Comparison of ENCODE assay signal across 19 cellular contexts in genomic region chr4:148430847-148431246, GRCh38. TPM values are rescaled to one million over a fixed set of nuclear protein-coding genes. Genes with fewer than 3 reads are reported as not detected.
DNase-seq lines count a peak whose midpoint lies in the region; ATAC-seq and TF ChIP-seq lines count a peak whose summit lies in the region.
"Had no signal": no experiment of that assay in that cellular context is flagged by ENCODE, and none has a peak within 500 bp of the region (broad histone marks: within the 10 kb centered on the region; RNA-seq: fewer than 3 reads in every experiment).

No MANE protein-coding gene starts in this region.

- no peak for TF ChIP-seq CTCF in hepatocyte (IDR thresholded peaks at IDR 0.05; ENCODE audit: poor library complexity)
- TF ChIP-seq CTCF in mucosa of descending colon (IDR thresholded peaks at IDR 0.05), result no peak

- H3K4me3 Mint-ChIP-seq in activated naive CD8-positive, alpha-beta T cell, result no peak overlapping the region
- no peak overlapping the region for H3K4me3 Mint-ChIP-seq in activated naive CD8-positive, alpha-beta T cell treated with anti-CD3 and anti-CD28 coated beads for 36 hours
- H3K4me3 Mint-ChIP-seq: CD4-positive, alpha-beta T cell had no signal

- no peaks in the 10 kb centered on the region for H3K27me3 Mint-ChIP-seq in activated naive CD8-positive, alpha-beta T cell
- H3K27me3 Mint-ChIP-seq in activated naive CD8-positive, alpha-beta T cell treated with anti-CD3 and anti-CD28 coated beads for 36 hours, result no peaks in the 10 kb centered on the region
- H3K27me3 Mint-ChIP-seq: CD4-positive, alpha-beta T cell had no signal

- no peaks in the 10 kb centered on the region for H4K20me1 ChIP-seq in hepatocyte (ENCODE audit: insufficient read depth, poor library complexity, severe bottlenecking)

- intact Hi-C loops in mucosa of descending colon (cut with DNase I, micrococcal nuclease), result no loop called here

- H3K9me2 ChIP-seq in hepatocyte (replicated peaks; ENCODE audit: insufficient read depth), result no peaks in the 10 kb centered on the region

- no peak for DNase-seq in activated naive CD8-positive, alpha-beta T cell treated with anti-CD3 and anti-CD28 coated beads for 36 hours
- no peak for DNase-seq in hepatocyte (ENCODE audit: low spot score)
- peak in 1 of 3 donors; percentile 25 for DNase-seq in mucosa of descending colon
- DNase-seq in AG20443 (ENCODE audit: low spot score), result no peak
- DNase-seq: 8988T; BE2C; Caco-2; CD4-positive, alpha-beta T cell; NCI-H1417; NCI-H187; NCI-H2227 treated with DMSO at 0.1 percent for 48 hours; NCI-H524 treated with DMSO at 0.1 percent for 48 hours; Peyer's patch had no signal

- H3K9me3 Mint-ChIP-seq in activated naive CD8-positive, alpha-beta T cell (ENCODE audit: low read depth), result no peaks in the 10 kb centered on the region
- peaks cover 4% of the 10 kb centered on the region for H3K9me3 Mint-ChIP-seq in activated naive CD8-positive, alpha-beta T cell treated with anti-CD3 and anti-CD28 coated beads for 36 hours
- H3K9me3 Mint-ChIP-seq: CD4-positive, alpha-beta T cell had no signal

- peak overlapping the region; percentile 4 for H3K27ac Mint-ChIP-seq in activated naive CD8-positive, alpha-beta T cell
- no peak overlapping the region for H3K27ac Mint-ChIP-seq in activated naive CD8-positive, alpha-beta T cell treated with anti-CD3 and anti-CD28 coated beads for 36 hours
- H3K27ac Mint-ChIP-seq: CD4-positive, alpha-beta T cell had no signal

- peak overlapping the region; percentile 55 for H3K4me2 ChIP-seq in hepatocyte
- H3K4me2 ChIP-seq: KMS-11 had no signal

- H3K27me3 ChIP-seq in hepatocyte, result no peaks in the 10 kb centered on the region
- H3K27me3 ChIP-seq: Peyer's patch had no signal

- no peak overlapping the region for H2AFZ ChIP-seq in hepatocyte

- H3K4me1 Mint-ChIP-seq in activated naive CD8-positive, alpha-beta T cell (ENCODE audit: low read depth), result peaks cover 91% of the 10 kb centered on the region
- H3K4me1 Mint-ChIP-seq in activated naive CD8-positive, alpha-beta T cell treated with anti-CD3 and anti-CD28 coated beads for 36 hours, result peaks cover 76% of the 10 kb centered on the region

- H3K36me3 ChIP-seq in hepatocyte (replicated peaks; ENCODE audit: insufficient read depth, low read depth) (no peaks in the 10 kb centered on the region), mucosa of descending colon (ENCODE audit: low read depth) (no peaks in the 10 kb centered on the region)
- H3K36me3 ChIP-seq: BE2C had no signal

- WGBS in hepatocyte (ENCODE audit: low lambda C conversion rate, missing lambda C conversion rate), result 67% methylated on average over 3 of the region's 3 CpGs

- ATAC-seq in mucosa of descending colon (peak; percentile 72), GM19463 (IDR thresholded peaks at IDR 0.05; ENCODE audit: unreplicated experiment) (no peak), HG02610 (IDR thresholded peaks at IDR 0.05; ENCODE audit: unreplicated experiment) (no peak), GM19035 (IDR thresholded peaks at IDR 0.05; ENCODE audit: unreplicated experiment) (no peak)
- ATAC-seq: Right ventricle myocardium inferior had no signal

- H3K36me3 Mint-ChIP-seq in activated naive CD8-positive, alpha-beta T cell, result peaks cover 8% of the 10 kb centered on the region
- H3K36me3 Mint-ChIP-seq in activated naive CD8-positive, alpha-beta T cell treated with anti-CD3 and anti-CD28 coated beads for 36 hours, result peaks cover 21% of the 10 kb centered on the region

- H3K4me3 ChIP-seq in hepatocyte, result no peak overlapping the region
- no peak overlapping the region for H3K4me3 ChIP-seq in mucosa of descending colon

- peaks cover 12% of the 10 kb centered on the region for H3K79me2 ChIP-seq in hepatocyte

- H3K9me3 ChIP-seq in hepatocyte (ENCODE audit: low read depth) (no peaks in the 10 kb centered on the region), mucosa of descending colon (no peaks in the 10 kb centered on the region)
- H3K9me3 ChIP-seq: BE2C, Caco-2, Peyer's patch had no signal

- no peaks in the 10 kb centered on the region for H3K4me1 ChIP-seq in hepatocyte (ENCODE audit: insufficient read depth)
- H3K4me1 ChIP-seq in mucosa of descending colon (ENCODE audit: low read depth), result peaks cover 22% of the 10 kb centered on the region
- H3K4me1 ChIP-seq: BE2C, Caco-2 had no signal

- peak overlapping the region; percentile 58 for H3K27ac ChIP-seq in hepatocyte
- H3K27ac ChIP-seq: KMS-11 had no signal

RNA-seq across cellular contexts. Expression of gene NR3C2, which starts 11.4 kb away (rescaled TPM):
- total RNA-seq in activated naive CD8-positive, alpha-beta T cell treated with anti-CD3 and anti-CD28 coated beads for 36 hours, result 1 to 10 TPM; 4.8 to 6.2 TPM
- total RNA-seq in hepatocyte (7.1 and 8.7 TPM in 2 replicates), mucosa of descending colon (100 to 1,000 TPM in 2 of 3 donors, 10 to 100 TPM in 1; 86.5 to 205 (median 108) TPM)
- 2.3 and 2.4 TPM in 2 replicates for polyA plus RNA-seq in hepatocyte
